In the genomic region with DNA sequence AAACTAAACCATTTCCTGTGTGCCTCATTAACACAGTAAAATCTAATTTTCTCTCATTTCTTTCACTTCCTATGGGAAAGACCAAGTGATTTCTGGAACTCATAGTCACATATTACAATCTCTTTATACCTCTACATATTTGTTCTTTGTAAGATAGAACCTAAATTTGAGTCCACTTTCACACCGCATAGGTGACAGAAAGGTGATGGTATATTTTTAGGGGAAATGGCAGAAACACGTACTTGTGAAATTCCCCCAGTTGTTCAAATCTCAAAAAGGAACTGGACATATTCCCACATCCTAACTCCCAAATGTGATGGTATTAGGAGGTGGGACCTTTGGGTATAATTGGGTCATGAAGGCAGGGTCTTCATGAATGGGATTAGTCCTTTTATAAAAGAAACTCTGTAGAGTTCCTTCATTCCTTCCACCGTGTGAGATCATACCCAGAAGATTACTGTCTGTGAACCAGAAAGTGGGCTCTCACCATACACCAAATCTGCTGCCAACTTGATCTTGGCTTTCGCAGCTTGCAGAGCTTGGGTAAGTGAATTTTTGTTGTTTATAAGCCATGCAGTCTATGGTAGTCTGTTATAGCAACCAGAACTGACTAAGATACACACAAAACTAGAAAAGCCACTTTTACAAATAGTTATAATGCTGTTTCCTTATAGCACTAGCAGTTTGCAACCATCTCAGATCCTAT, we compare ENCODE assay signal across 1 cellular context.
TF ChIP-seq lines count a peak whose summit lies in the region.

No MANE protein-coding gene starts in this region.

TF ChIP-seq in K562, 482 proteins besides CTCF, POLR2A, EP300 and RAD21 (continued from another document):
- TF ChIP-seq, protein P1, sequence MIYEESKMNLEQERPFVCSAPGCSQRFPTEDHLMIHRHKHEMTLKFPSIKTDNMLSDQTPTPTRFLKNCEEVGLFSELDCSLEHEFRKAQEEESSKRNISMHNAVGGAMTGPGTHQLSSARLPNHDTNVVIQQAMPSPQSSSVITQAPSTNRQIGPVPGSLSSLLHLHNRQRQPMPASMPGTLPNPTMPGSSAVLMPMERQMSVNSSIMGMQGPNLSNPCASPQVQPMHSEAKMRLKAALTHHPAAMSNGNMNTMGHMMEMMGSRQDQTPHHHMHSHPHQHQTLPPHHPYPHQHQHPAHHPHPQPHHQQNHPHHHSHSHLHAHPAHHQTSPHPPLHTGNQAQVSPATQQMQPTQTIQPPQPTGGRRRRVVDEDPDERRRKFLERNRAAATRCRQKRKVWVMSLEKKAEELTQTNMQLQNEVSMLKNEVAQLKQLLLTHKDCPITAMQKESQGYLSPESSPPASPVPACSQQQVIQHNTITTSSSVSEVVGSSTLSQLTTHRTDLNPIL (CRISPR knock-in tag; IDR thresholded peaks at IDR 0.05): no peak
- TF ChIP-seq ZSCAN32 (CRISPR knock-in tag; IDR thresholded peaks at IDR 0.05) (no peak), MYNN (IDR thresholded peaks at IDR 0.05) (no peak), MYNN (CRISPR knock-in tag; IDR thresholded peaks at IDR 0.05) (no peak), CHD4 (IDR thresholded peaks at IDR 0.05; ENCODE audit: insufficient read depth, insufficient replicate concordance, low read depth, low read length, poor library complexity, severe bottlenecking) (no peak), PTRF (tag; IDR thresholded peaks at IDR 0.05) (no peak), ELF1 (tag; IDR thresholded peaks at IDR 0.05) (no peak), MAFK (IDR thresholded peaks at IDR 0.05; ENCODE audit: low read length) (no peak), PYGO2 (tag; IDR thresholded peaks at IDR 0.05) (no peak), FIP1L1 (IDR thresholded peaks at IDR 0.05; ENCODE audit: low read depth, low read length, poor library complexity, severe bottlenecking) (no peak)
- TF ChIP-seq, protein P2, sequence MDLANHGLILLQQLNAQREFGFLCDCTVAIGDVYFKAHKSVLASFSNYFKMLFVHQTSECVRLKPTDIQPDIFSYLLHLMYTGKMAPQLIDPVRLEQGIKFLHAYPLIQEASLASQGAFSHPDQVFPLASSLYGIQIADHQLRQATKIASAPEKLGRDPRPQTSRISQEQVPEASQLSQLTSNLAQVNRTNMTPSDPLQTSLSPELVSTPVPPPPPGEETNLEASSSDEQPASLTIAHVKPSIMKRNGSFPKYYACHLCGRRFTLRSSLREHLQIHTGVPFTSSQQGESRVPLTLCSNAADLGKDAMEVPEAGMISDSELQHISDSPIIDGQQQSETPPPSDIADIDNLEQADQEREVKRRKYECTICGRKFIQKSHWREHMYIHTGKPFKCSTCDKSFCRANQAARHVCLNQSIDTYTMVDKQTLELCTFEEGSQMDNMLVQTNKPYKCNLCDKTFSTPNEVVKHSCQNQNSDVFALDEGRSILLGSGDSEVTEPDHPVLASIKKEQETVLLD (IDR thresholded peaks at IDR 0.05): no peak
